8 cellular contexts compared by ENCODE assay signal in genomic region chr12:60107992-60108391, GRCh38.
"Had no signal": no experiment of that assay in that cellular context is flagged by ENCODE, and none has a peak within 500 bp of the region (broad histone marks: within the 10 kb centered on the region; RNA-seq: fewer than 3 reads in every experiment).

No MANE protein-coding gene starts in this region.

- ATAC-seq: GM12878 had no signal

- FAIRE-seq: G401.6, GM12878, GM12891, GM12892, GM18507, GM19239 had no signal

- H3K4me3 ChIP-seq: GM12878 had no signal

- DNase-seq: GDM1, GF-D8 had no signal
